In genomic region chr11:206516-207212, GRCh38 we compare ENCODE assay signal across 9 cellular contexts. TPM values are rescaled to one million over a fixed set of nuclear protein-coding genes. Genes with fewer than 3 reads are reported as not detected.
A peak's percentile ranks its signal among the peaks of the same experiment; 100 is the strongest.
DNase-seq lines count a peak whose midpoint lies in the region; ATAC-seq and TF ChIP-seq lines count a peak whose summit lies in the region.
"Had no signal": no experiment of that assay in that cellular context is flagged by ENCODE, and none has a peak within 500 bp of the region (broad histone marks: within the 10 kb centered on the region; RNA-seq: fewer than 3 reads in every experiment).

No MANE protein-coding gene starts in this region.

- DNase-seq in CD4-positive, alpha-beta T cell, result peak in 2 of 10 experiments; percentile 15 to 41
- DNase-seq in GM23338 (ENCODE audit: low spot score) (peak; percentile 27), RWPE1 (ENCODE audit: low spot score) (peak; percentile 20), OCI-M2 (lab: John Stamatoyannopoulos, UW; ENCODE audit: unreplicated experiment) (no peak)

- no peak for TF ChIP-seq CTCF in CD4-positive, alpha-beta T cell (IDR thresholded peaks at IDR 0.05)
- TF ChIP-seq CTCF in GM23338 (conservative IDR thresholded peaks at IDR 0.05; ENCODE audit: low read depth in 2 of 2) (no peak), RWPE1 (conservative IDR thresholded peaks at IDR 0.05; ENCODE audit: low read depth) (no peak)

- no peaks in the 10 kb centered on the region for H3K9me2 ChIP-seq in GM23338 (ENCODE audit: insufficient read depth)

- H3K9ac ChIP-seq in duodenal mucosa (ENCODE audit: low read depth in 1 of 2, low read length in 2 of 2), result peak overlapping the region; percentile 95 to 97

- H3K79me2 ChIP-seq in GM23338 (replicated peaks; ENCODE audit: insufficient read depth), result peaks cover 27% of the 10 kb centered on the region

- H2AFZ ChIP-seq in GM23338, result no peak overlapping the region

- peak overlapping the region; percentile 99 for H3K27ac Mint-ChIP-seq in CD4-positive, alpha-beta T cell
- H3K27ac Mint-ChIP-seq in GM23338, result 0 out of 2 replicates have a peak overlapping the region, but pooled peaks have one; percentile 77

- H3K36me3 Mint-ChIP-seq in CD4-positive, alpha-beta T cell (ENCODE audit: low read depth), result peaks cover 94% of the 10 kb centered on the region
- H3K36me3 Mint-ChIP-seq in GM23338 (ENCODE audit: low read depth), result peaks cover 44% of the 10 kb centered on the region

- H3K4me3 ChIP-seq in GM23338 (peak overlapping the region; percentile 96), duodenal mucosa (ENCODE audit: low read depth in 1 of 2, low read length in 2 of 2) (peak overlapping the region; percentile 82 to 96), mononuclear cell (ENCODE audit: low read length) (peak overlapping the region; percentile 64)

- peaks cover 4% of the 10 kb centered on the region for H4K20me1 ChIP-seq in GM23338 (replicated peaks; ENCODE audit: insufficient read depth)

- peak overlapping the region; percentile 100 for H3K4me2 ChIP-seq in GM23338

- peaks cover 9% of the 10 kb centered on the region for H3F3A ChIP-seq in GM23338 (replicated peaks; ENCODE audit: low read depth)

- H3K4me1 ChIP-seq in GM23338 (ENCODE audit: insufficient read depth) (peaks cover 12% of the 10 kb centered on the region; the same call in 1 of the 2 replicates), duodenal mucosa (ENCODE audit: control insufficient read depth in 1 of 2, insufficient read depth in 2 of 2, low read length in 2 of 2) (peaks cover 41 to 60% of the 10 kb centered on the region in 2 donors), mononuclear cell (ENCODE audit: insufficient read depth, low read length) (peaks cover 55% of the 10 kb centered on the region)

- CTCF ChIA-PET in CD4-positive, alpha-beta T cell (lab: Charles Lee), result interaction anchor here (0.7 to 2.1 kb wide), 4 partner anchors 44 to 244 kb away, joined by 3 to 7 read pairs (median 4); no protein-coding TSS in a partner anchor
- CTCF ChIA-PET in RWPE1 (lab: Yijun Ruan, JAX), result interaction anchor here (0.6 kb wide), 1 partner anchor 9 kb away, joined by 3 read pairs; no protein-coding TSS in a partner anchor

- peaks cover 3% of the 10 kb centered on the region; the same call in 1 of the 2 replicates for H3K36me3 ChIP-seq in GM23338 (ENCODE audit: insufficient read depth)
- peaks cover 29 to 57% of the 10 kb centered on the region in 2 donors for H3K36me3 ChIP-seq in duodenal mucosa (ENCODE audit: control insufficient read depth in 1 of 2, insufficient read depth in 2 of 2, low read length in 2 of 2)

- POLR2A ChIA-PET in CD4-positive, alpha-beta T cell (lab: Charles Lee), result interaction anchor here (0.6 to 3.7 kb wide), 49 partner anchors 9 to 614 kb away, joined by 3 to 79 read pairs (median 6); partner anchors contain the start of genes DEAF1, HRAS, LRRC56 and PGGHG
- POLR2A ChIA-PET in RWPE1 (lab: Yijun Ruan, JAX; ENCODE audit: low non-redundant PET), result interaction anchor here (0.5 to 1.2 kb wide), 4 partner anchors 44 to 407 kb away, joined by 3 to 9 read pairs (median 3); no protein-coding TSS in a partner anchor

- no peaks in the 10 kb centered on the region for H3K27me3 Mint-ChIP-seq in CD4-positive, alpha-beta T cell
- peaks cover 16% of the 10 kb centered on the region for H3K27me3 Mint-ChIP-seq in GM23338 (ENCODE audit: insufficient read depth, low read depth, poor library complexity)

- H3K9me3 ChIP-seq in CD4-positive, alpha-beta T cell (ENCODE audit: control insufficient read depth, low read length), result no peaks in the 10 kb centered on the region
- no peaks in the 10 kb centered on the region for H3K9me3 ChIP-seq in duodenal mucosa (ENCODE audit: control insufficient read depth in 1 of 2, low read length in 2 of 2)
- H3K9me3 ChIP-seq in mononuclear cell (ENCODE audit: low read depth, low read length), result no peaks in the 10 kb centered on the region

- H3K9me3 Mint-ChIP-seq in CD4-positive, alpha-beta T cell, result no peaks in the 10 kb centered on the region
- H3K9me3 Mint-ChIP-seq in GM23338, result no peaks in the 10 kb centered on the region

- intact Hi-C loops in CD4-positive, alpha-beta T cell (cut with DNase I, micrococcal nuclease), result loop anchor here (1.0 to 5.0 kb wide), 9 partner anchors 30 to 301 kb away; partner anchors contain the start of genes PSMD13 (in 2 of the 2), PTDSS2 (in 2 of the 2), SIRT3 (in 2 of the 2) and IFITM1 (in 1 of the 2)

- H3K27ac ChIP-seq in CD4-positive, alpha-beta T cell (ENCODE audit: low read depth, low read length), result peak overlapping the region; percentile 93
- H3K27ac ChIP-seq in GM23338 (ENCODE audit: low read depth) (no peak overlapping the region), RWPE1 (peak overlapping the region; percentile 99), duodenal mucosa (ENCODE audit: low read depth, low read length) (peak overlapping the region; percentile 99)

- peak overlapping the region; percentile 95 for H3K4me3 Mint-ChIP-seq in CD4-positive, alpha-beta T cell
- H3K4me3 Mint-ChIP-seq in GM23338, result peak overlapping the region; percentile 99

- no peak for ATAC-seq in CD4-positive, alpha-beta T cell (ENCODE audit: poor library complexity)
- peak; percentile 34 for ATAC-seq in GM23338
- ATAC-seq in HG03469 (IDR thresholded peaks at IDR 0.05; ENCODE audit: unreplicated experiment), result no peak
- no peak for ATAC-seq in GM21717 (IDR thresholded peaks at IDR 0.05; ENCODE audit: unreplicated experiment)

- peaks cover 68% of the 10 kb centered on the region for H3K4me1 Mint-ChIP-seq in CD4-positive, alpha-beta T cell (ENCODE audit: low read depth)
- peaks cover 8% of the 10 kb centered on the region; the same call in 2 of the 3 replicates for H3K4me1 Mint-ChIP-seq in GM23338

- no peaks in the 10 kb centered on the region for H3K27me3 ChIP-seq in CD4-positive, alpha-beta T cell (ENCODE audit: control insufficient read depth, insufficient read depth, low read length)
- no peaks in the 10 kb centered on the region for H3K27me3 ChIP-seq in GM23338 (ENCODE audit: insufficient read depth)
- no peaks in the 10 kb centered on the region for H3K27me3 ChIP-seq in duodenal mucosa (ENCODE audit: control insufficient read depth in 1 of 2, insufficient read depth in 2 of 2, low read length in 2 of 2)
- H3K27me3 ChIP-seq in mononuclear cell (ENCODE audit: insufficient read depth, low read length), result no peaks in the 10 kb centered on the region

TF ChIP-seq in GM23338, 12 proteins besides CTCF, POLR2A, EP300 and RAD21:
- TF ChIP-seq STAT1 (IDR thresholded peaks at IDR 0.05; ENCODE audit: unreplicated experiment), result no peak
- peak; percentile 7 for TF ChIP-seq REST (IDR thresholded peaks at IDR 0.05; ENCODE audit: unreplicated experiment)

RNA-seq across cellular contexts. Expression of gene BET1L, which starts 0.5 kb away (rescaled TPM):
- total RNA-seq in CD4-positive, alpha-beta T cell, result 10 to 100 TPM; 69.5 to 72.7 TPM
- 19.5 and 20.5 TPM in 2 replicates for total RNA-seq in GM23338 (2014; rRNA removed; shearing (Covaris generic))
- polyA plus RNA-seq in GM23338 (2016; fragmentation: Nextera tagmentation; extraction: Ambion mirVana), result 15.2 and 22.8 TPM in 2 replicates
- 20.6 TPM for total RNA-seq in mononuclear cell

RNA-seq across cellular contexts. Expression of gene RIC8A, which starts 0.8 kb away (rescaled TPM):
- total RNA-seq in CD4-positive, alpha-beta T cell, result 100 to 1,000 TPM in 1 of 2 experiments, 10 to 100 TPM in 1; 99.6 to 104 TPM
- 65.5 and 81.3 TPM in 2 replicates for total RNA-seq in GM23338 (2014; rRNA removed; shearing (Covaris generic))
- 23.6 and 27.3 TPM in 2 replicates for polyA plus RNA-seq in GM23338 (2016; fragmentation: Nextera tagmentation; extraction: Ambion mirVana)
- 53.4 TPM for total RNA-seq in mononuclear cell

RNA-seq across cellular contexts. Expression of gene SCGB1C1, which starts 13.8 kb away (rescaled TPM):
- total RNA-seq in CD4-positive, alpha-beta T cell, result not detected
- total RNA-seq in GM23338 (2014; rRNA removed; shearing (Covaris generic)), result not detected in 2 replicates
- polyA plus RNA-seq in GM23338 (2016; fragmentation: Nextera tagmentation; extraction: Ambion mirVana), result not detected in 2 replicates
- not detected for total RNA-seq in mononuclear cell
- total RNA-seq: LHCN-M2 had no signal

RNA-seq across cellular contexts. Expression of gene SIRT3, which starts 29.5 kb away (rescaled TPM):
- total RNA-seq in CD4-positive, alpha-beta T cell, result 10 to 100 TPM; 16.4 to 18.0 TPM
- total RNA-seq in GM23338 (2014; rRNA removed; shearing (Covaris generic)), result 5.2 and 7.0 TPM in 2 replicates
- 8.9 and 11.4 TPM in 2 replicates for polyA plus RNA-seq in GM23338 (2016; fragmentation: Nextera tagmentation; extraction: Ambion mirVana)
- 6.2 TPM for total RNA-seq in mononuclear cell

RNA-seq across cellular contexts. Expression of gene PSMD13, which starts 30.1 kb away (rescaled TPM):
- total RNA-seq in CD4-positive, alpha-beta T cell, result 10 to 100 TPM; 56.9 to 57.8 TPM
- 99.9 and 111 TPM in 2 replicates for total RNA-seq in GM23338 (2014; rRNA removed; shearing (Covaris generic))
- polyA plus RNA-seq in GM23338 (2016; fragmentation: Nextera tagmentation; extraction: Ambion mirVana), result 114 and 116 TPM in 2 replicates
- 62.5 TPM for total RNA-seq in mononuclear cell
